Comparison of ENCODE assay signal across 1 cellular context in genomic region chr19:42254850-42255765, GRCh38.
TF ChIP-seq lines count a peak whose summit lies in the region.

TSS of gene ERF (minus strand) at chr19:42255128. CDS start at chr19:42254999, 129 bp downstream.

TF ChIP-seq in HepG2, 621 proteins besides CTCF, POLR2A, EP300 and RAD21 (continued from another document and continues in another):
- TF ChIP-seq ZHX2 (IDR thresholded peaks at IDR 0.05; ENCODE audit: low read depth), result no peak
- no peak for TF ChIP-seq ZHX2 (CRISPR knock-in tag; IDR thresholded peaks at IDR 0.05; ENCODE audit: borderline replicate concordance)
- TF ChIP-seq MNT (IDR thresholded peaks at IDR 0.05), result 0 out of 2 replicates have a peak, but pooled peaks have one; percentile 3
- TF ChIP-seq TMF1 (CRISPR knock-in tag; IDR thresholded peaks at IDR 0.05; ENCODE audit: low read depth), result no peak
- TF ChIP-seq ZNF44 (CRISPR knock-in tag; IDR thresholded peaks at IDR 0.05), result no peak
- TF ChIP-seq CEBPB (IDR thresholded peaks at IDR 0.05; ENCODE audit: borderline replicate concordance, low read depth, low read length), result no peak
- TF ChIP-seq DDIT3 (CRISPR knock-in tag; IDR thresholded peaks at IDR 0.05), result no peak
- no peak; the same call in 1 of the 2 replicates for TF ChIP-seq CSRNP1 (CRISPR knock-in tag; IDR thresholded peaks at IDR 0.05)
- TF ChIP-seq ZNF629 (CRISPR knock-in tag; conservative IDR thresholded peaks at IDR 0.05), result no peak
- TF ChIP-seq KDM5A (IDR thresholded peaks at IDR 0.05; ENCODE audit: borderline replicate concordance, low read length), result no peak
- no peak for TF ChIP-seq ZFP36 (IDR thresholded peaks at IDR 0.05; ENCODE audit: borderline replicate concordance, low read depth, low read length, partially characterized antibody)
- TF ChIP-seq FOXK1 (CRISPR knock-in tag; IDR thresholded peaks at IDR 0.05; ENCODE audit: borderline replicate concordance, low read depth), result no peak
- peak; percentile 88 for TF ChIP-seq CREB1 (IDR thresholded peaks at IDR 0.05)
- TF ChIP-seq CREB1 (CRISPR knock-in tag; IDR thresholded peaks at IDR 0.05), result peak; percentile 50; the same call in 1 of the 2 replicates
- TF ChIP-seq ZNF710 (CRISPR knock-in tag; IDR thresholded peaks at IDR 0.05; ENCODE audit: borderline replicate concordance), result no peak
- TF ChIP-seq PAF1 (CRISPR knock-in tag; IDR thresholded peaks at IDR 0.05), result no peak
- TF ChIP-seq ZHX1 (CRISPR knock-in tag; IDR thresholded peaks at IDR 0.05; ENCODE audit: low read depth), result no peak
- no peak for TF ChIP-seq NFE2 (CRISPR knock-in tag; IDR thresholded peaks at IDR 0.05)
- TF ChIP-seq E2F1 (CRISPR knock-in tag; IDR thresholded peaks at IDR 0.05), result no peak
- TF ChIP-seq ZNF160 (CRISPR knock-in tag; IDR thresholded peaks at IDR 0.05), result no peak
- TF ChIP-seq AHR (CRISPR knock-in tag; IDR thresholded peaks at IDR 0.05), result no peak
- 0 out of 2 replicates have a peak, but pooled peaks have one; percentile 47 for TF ChIP-seq ZNF770 (CRISPR knock-in tag; IDR thresholded peaks at IDR 0.05)
- TF ChIP-seq ZNF749 (CRISPR knock-in tag; IDR thresholded peaks at IDR 0.05; ENCODE audit: borderline replicate concordance), result no peak
- TF ChIP-seq ZNF121 (CRISPR knock-in tag; IDR thresholded peaks at IDR 0.05), result peak; percentile 74
- TF ChIP-seq KDM6A (CRISPR knock-in tag; IDR thresholded peaks at IDR 0.05; ENCODE audit: low read depth), result no peak
- TF ChIP-seq ZNF205 (CRISPR knock-in tag; IDR thresholded peaks at IDR 0.05), result no peak
- no peak; the same call in 1 of the 2 replicates for TF ChIP-seq IKZF5 (CRISPR knock-in tag; IDR thresholded peaks at IDR 0.05)
- TF ChIP-seq SNAPC5 (CRISPR knock-in tag; IDR thresholded peaks at IDR 0.05; ENCODE audit: borderline replicate concordance), result no peak
- TF ChIP-seq ZNF740 (CRISPR knock-in tag; IDR thresholded peaks at IDR 0.05), result no peak
- no peak for TF ChIP-seq CHD4 (IDR thresholded peaks at IDR 0.05; ENCODE audit: borderline replicate concordance, low read length)
- TF ChIP-seq ERF (CRISPR knock-in tag; IDR thresholded peaks at IDR 0.05), result 0 out of 2 replicates have a peak, but pooled peaks have one; percentile 19
- no peak for TF ChIP-seq ZNF343 (CRISPR knock-in tag; IDR thresholded peaks at IDR 0.05)
- no peak for TF ChIP-seq SALL1 (CRISPR knock-in tag; IDR thresholded peaks at IDR 0.05)
- no peak for TF ChIP-seq CBX5 (CRISPR knock-in tag; IDR thresholded peaks at IDR 0.05; ENCODE audit: borderline replicate concordance)
- no peak for TF ChIP-seq GRHL1 (CRISPR knock-in tag; conservative IDR thresholded peaks at IDR 0.05)
- TF ChIP-seq ZIK1 (CRISPR knock-in tag; IDR thresholded peaks at IDR 0.05; ENCODE audit: borderline replicate concordance, low read depth), result no peak
- no peak for TF ChIP-seq THYN1 (CRISPR knock-in tag; IDR thresholded peaks at IDR 0.05; ENCODE audit: borderline replicate concordance, low read depth)
- 0 out of 2 replicates have a peak, but pooled peaks have one; percentile 11 for TF ChIP-seq TOPORS (CRISPR knock-in tag; IDR thresholded peaks at IDR 0.05)
- no peak for TF ChIP-seq PPARG (CRISPR knock-in tag; conservative IDR thresholded peaks at IDR 0.05)
